In genomic region chr2:117944816-117945215, GRCh38 we compare ENCODE assay signal across 28 cellular contexts.
"Had no signal": no experiment of that assay in that cellular context is flagged by ENCODE, and none has a peak within 500 bp of the region (broad histone marks: within the 10 kb centered on the region; RNA-seq: fewer than 3 reads in every experiment).

No MANE protein-coding gene starts in this region.

- H3K27ac ChIP-seq: neutrophil, ovary, parathyroid adenoma, psoas muscle, skin epidermis, stomach, thoracic aorta, tibial artery, transverse colon, upper lobe of right lung, uterus had no signal

- H3K4me2 ChIP-seq: smooth muscle cell had no signal

- H3K4me1 ChIP-seq: parathyroid adenoma, stomach, tibial artery, transverse colon, upper lobe of right lung, uterus had no signal

- H3K9me3 ChIP-seq: neutrophil, ovary, psoas muscle, spleen, stomach, thoracic aorta, tibial artery, transverse colon, upper lobe of right lung, uterus had no signal

- H3K4me3 ChIP-seq: ovary, psoas muscle, skin epidermis, smooth muscle cell, spleen, stomach, thoracic aorta, tibial artery, transverse colon, upper lobe of right lung, uterus had no signal

- H3K79me2 ChIP-seq: parathyroid adenoma had no signal

- DNase-seq: naive B cell; naive thymus-derived CD8-positive, alpha-beta T cell; nephron progenitor cell; nucleus accumbens; ovary; posterior cingulate gyrus; psoas muscle; right cardiac atrium; spleen; stimulated activated CD4-positive, alpha-beta T cell treated with anti-CD3 and anti-CD28 coated beads, Interleukin-12 subunit alpha, Interleukin-12 subunit beta, amount 100 ng/mL, for 4 hours; stimulated activated CD4-positive, alpha-beta T cell treated with anti-CD3 and anti-CD28 coated beads, Interleukin-2, amount 100 ng/mL, for 24 hours; stimulated activated CD4-positive, alpha-beta T cell treated with anti-CD3 and anti-CD28 coated beads, Interleukin-2, amount 100 ng/mL, for 48 hours; stimulated activated CD4-positive, alpha-beta T cell treated with anti-CD3 and anti-CD28 coated beads, Interleukin-4, amount 100 ng/mL, for 24 hours; stimulated activated naive B cell treated with anti-CD40 and anti-IgM and Interleukin-4, amounts not matched to agents 10 μg/mL and 1 μg/mL and 100 μg/mL, for 72 hours; stimulated activated naive CD4-positive, alpha-beta T cell treated with Interleukin-2 at 50 U/mL for 16 hours; stomach; tibial artery; transverse colon; upper lobe of right lung; uterus had no signal

- H3K27me3 ChIP-seq: neutrophil, ovary, spleen, stomach, tibial artery, transverse colon, upper lobe of right lung, uterus had no signal

- H2AFZ ChIP-seq: parathyroid adenoma had no signal

- ATAC-seq: naive thymus-derived CD8-positive, alpha-beta T cell; natural killer cell treated with Interleukin-12 subunit alpha and Interleukin-12 subunit beta and Interleukin-15 and Interleukin-18, amount 100 ng/mL, for 72 hours; psoas muscle; right cardiac atrium; sciatic nerve; stimulated activated effector memory CD8-positive, alpha-beta T cell treated with anti-CD3 and anti-CD28 coated beads, Interleukin-12 subunit alpha, Interleukin-12 subunit beta, amount 100 ng/mL, for 72 hours; stimulated activated naive B cell treated with anti-CD40 and anti-IgM and Interleukin-4, amounts not matched to agents 10 μg/mL and 1 μg/mL and 100 μg/mL, for 72 hours; upper lobe of right lung had no signal

- H3K9ac ChIP-seq: parathyroid adenoma had no signal

- H3K36me3 ChIP-seq: ovary, uterus had no signal
